Comparison of ENCODE assay signal across 8 cellular contexts in genomic region chr2:169699173-169699572, GRCh38. TPM values are rescaled to one million over a fixed set of nuclear protein-coding genes. Genes with fewer than 3 reads are reported as not detected.
"Had no signal": no experiment of that assay in that cellular context is flagged by ENCODE, and none has a peak within 500 bp of the region (broad histone marks: within the 10 kb centered on the region; RNA-seq: fewer than 3 reads in every experiment).

No MANE protein-coding gene starts in this region.

RNA-seq across cellular contexts. Expression of gene CFAP210, which starts 5.0 kb away (rescaled TPM):
- total RNA-seq: OCI-LY7, PC-3, Peyer's patch, Right ventricle myocardium superior, RPMI7951, SJCRH30, SJSA1, SK-MEL-5 had no signal
